In genomic region chr7:3259711-3260424, GRCh38 we compare ENCODE assay signal across 1 cellular context.
TF ChIP-seq lines count a peak whose summit lies in the region.

No MANE protein-coding gene starts in this region.

TF ChIP-seq in A549, 52 proteins besides CTCF, POLR2A, EP300 and RAD21 (continued from another document):
- TF ChIP-seq RCOR1 (IDR thresholded peaks at IDR 0.05; ENCODE audit: low read depth, low read length), result no peak
- no peak for TF ChIP-seq USF2 (IDR thresholded peaks at IDR 0.05)
- no peak for TF ChIP-seq ATOH8 (CRISPR knock-in tag; IDR thresholded peaks at IDR 0.05; ENCODE audit: low read depth)
- no peak for TF ChIP-seq PHF8 (IDR thresholded peaks at IDR 0.05; ENCODE audit: borderline replicate concordance, low read depth)
- TF ChIP-seq TFCP2L1 (CRISPR knock-in tag; IDR thresholded peaks at IDR 0.05), result no peak
- no peak for TF ChIP-seq NPAS2 (CRISPR knock-in tag; IDR thresholded peaks at IDR 0.05; ENCODE audit: borderline replicate concordance)
- no peak for TF ChIP-seq BHLHE40 (IDR thresholded peaks at IDR 0.05; ENCODE audit: low read depth, low read length)
- no peak for TF ChIP-seq CHD4 (IDR thresholded peaks at IDR 0.05; ENCODE audit: borderline replicate concordance)
- TF ChIP-seq ZNF302 (CRISPR knock-in tag; IDR thresholded peaks at IDR 0.05), result no peak
- no peak for TF ChIP-seq NR3C1 (IDR thresholded peaks at IDR 0.05)
- no peak for TF ChIP-seq CBX2 (IDR thresholded peaks at IDR 0.05; ENCODE audit: borderline replicate concordance, low read depth)
